Comparison of ENCODE assay signal across 8 cellular contexts in genomic region chr20:63009044-63009961, GRCh38. TPM values are rescaled to one million over a fixed set of nuclear protein-coding genes. Genes with fewer than 3 reads are reported as not detected.
A peak's percentile ranks its signal among the peaks of the same experiment; 100 is the strongest.
DNase-seq lines count a peak whose midpoint lies in the region; ATAC-seq and TF ChIP-seq lines count a peak whose summit lies in the region.

No MANE protein-coding gene starts in this region.

- H3K9me3 Mint-ChIP-seq in IgD-negative memory B cell: peaks cover 4 to 22% (median 19%) of the 10 kb centered on the region in 3 donors
- peaks cover 8% of the 10 kb centered on the region for H3K9me3 Mint-ChIP-seq in activated T-helper 17 cell treated with anti-CD3 and anti-CD28 coated beads, Interleukin-2, amount 50 U/mL, for 72 hours
- peaks cover 9% of the 10 kb centered on the region for H3K9me3 Mint-ChIP-seq in type B pancreatic cell

- H3K36me3 Mint-ChIP-seq in IgD-negative memory B cell (no peaks in the 10 kb centered on the region), type B pancreatic cell (no peaks in the 10 kb centered on the region)
- no peaks in the 10 kb centered on the region for H3K36me3 Mint-ChIP-seq in activated T-helper 17 cell treated with anti-CD3 and anti-CD28 coated beads, Interleukin-2, amount 50 U/mL, for 72 hours (ENCODE audit: low read depth)

- DNase-seq in ELF-1 (ENCODE audit: low read depth, low spot score) (peak; percentile 88), RPMI8226 (peak; percentile 91), foreskin fibroblast (peak; percentile 37 to 82), ovary (peak; percentile 57 to 87 (median 77)), type B pancreatic cell (ENCODE audit: extremely low spot score, unreplicated experiment) (peak; percentile 85)

- WGBS in ovary, 3 donors: 4 to 10% (median 5%) methylated on average over 40 to 54 of the region's 54 CpGs

- H3K27ac Mint-ChIP-seq in IgD-negative memory B cell (peak overlapping the region; percentile 73 to 96 (median 91)), type B pancreatic cell (no peak overlapping the region)
- no peak overlapping the region for H3K27ac Mint-ChIP-seq in activated T-helper 17 cell treated with anti-CD3 and anti-CD28 coated beads, Interleukin-2, amount 50 U/mL, for 72 hours

- H3K36me3 ChIP-seq in ovary: no peaks in the 10 kb centered on the region

- peaks cover 48% of the 10 kb centered on the region for H3K27me3 Mint-ChIP-seq in IgD-negative memory B cell
- H3K27me3 Mint-ChIP-seq in activated T-helper 17 cell treated with anti-CD3 and anti-CD28 coated beads, Interleukin-2, amount 50 U/mL, for 72 hours: peaks cover 25% of the 10 kb centered on the region
- H3K27me3 Mint-ChIP-seq in type B pancreatic cell: peaks cover 73% of the 10 kb centered on the region

- TF ChIP-seq EP300 in ovary (IDR thresholded peaks at IDR 0.05): no peak

- intact Hi-C loops in ovary (cut with DNase I): loop anchor here (2.0 to 10.0 kb wide), 6 partner anchors 37 to 342 kb away; no protein-coding TSS in a partner anchor

- peaks cover 0 to 6% of the 10 kb centered on the region in 2 donors for H3K9me3 ChIP-seq in ovary

- H3K27ac ChIP-seq in ovary: no peak overlapping the region

- H3K4me1 Mint-ChIP-seq in IgD-negative memory B cell (peaks cover 7 to 15% (median 10%) of the 10 kb centered on the region in 3 donors), type B pancreatic cell (ENCODE audit: unreplicated experiment) (peaks cover 3% of the 10 kb centered on the region)
- peaks cover 7% of the 10 kb centered on the region for H3K4me1 Mint-ChIP-seq in activated T-helper 17 cell treated with anti-CD3 and anti-CD28 coated beads, Interleukin-2, amount 50 U/mL, for 72 hours

- peak overlapping the region in 3 of 4 donors; percentile 76 to 97 (median 80) for H3K4me3 Mint-ChIP-seq in IgD-negative memory B cell
- H3K4me3 Mint-ChIP-seq in activated T-helper 17 cell treated with anti-CD3 and anti-CD28 coated beads, Interleukin-2, amount 50 U/mL, for 72 hours: peak overlapping the region; percentile 82
- peak overlapping the region; percentile 60 for H3K4me3 Mint-ChIP-seq in type B pancreatic cell

- peak; percentile 46 for ATAC-seq in GM21529 (IDR thresholded peaks at IDR 0.05; ENCODE audit: unreplicated experiment)
- ATAC-seq in activated T-helper 17 cell treated with anti-CD3 and anti-CD28 coated beads, Interleukin-2, amount 50 U/mL, for 72 hours (replicated peaks): peak; percentile 71

- TF ChIP-seq CTCF in foreskin fibroblast (IDR thresholded peaks at IDR 0.05; ENCODE audit: low read depth, low read length) (peak; percentile 93), ovary (IDR thresholded peaks at IDR 0.05) (peak; percentile 86 to 93 (median 91)), type B pancreatic cell (conservative IDR thresholded peaks at IDR 0.05) (peak; percentile 95)

- no peak overlapping the region for H3K4me3 ChIP-seq in foreskin fibroblast (ENCODE audit: low read depth in 1 of 2, low read length in 2 of 2)
- H3K4me3 ChIP-seq in ovary: no peak overlapping the region

- peaks cover 1% of the 10 kb centered on the region for H3K4me1 ChIP-seq in ovary (ENCODE audit: insufficient read depth)

- peaks cover 6% of the 10 kb centered on the region for H3K27me3 ChIP-seq in ovary

- TF ChIP-seq POLR2A in ovary (IDR thresholded peaks at IDR 0.05): no peak

RNA-seq across cellular contexts. Expression of gene BHLHE23, which starts 2.5 kb away (rescaled TPM):
- polyA plus RNA-seq in IgD-negative memory B cell (not detected), ovary (not detected)
- total RNA-seq in activated T-helper 17 cell treated with anti-CD3 and anti-CD28 coated beads, Interleukin-2, amount 50 U/mL, for 72 hours: not detected
- total RNA-seq in ovary (not detected), type B pancreatic cell (ENCODE audit: low replicate concordance) (not detected in 2 replicates)

RNA-seq across cellular contexts. Expression of gene SLC17A9, which starts 56.8 kb away (rescaled TPM):
- polyA plus RNA-seq in IgD-negative memory B cell (4.1 TPM), ovary (1 to 10 TPM in 1 of 2 donors, under 1 TPM in 1; 0.68 to 2.6 TPM)
- total RNA-seq in activated T-helper 17 cell treated with anti-CD3 and anti-CD28 coated beads, Interleukin-2, amount 50 U/mL, for 72 hours: 1 to 10 TPM; 5.2 to 7.0 TPM
- total RNA-seq in ovary (1 to 10 TPM; 1.8 to 7.7 (median 4.8) TPM), type B pancreatic cell (ENCODE audit: low replicate concordance) (3.9 and 5.6 TPM in 2 replicates)

Comparison
In these comparisons a context has a peak if more than half of its experiments do, and no peak if none do; other contexts are left out.
1. H3K27ac Mint-ChIP-seq: peak in IgD-negative memory B cell (3 of 3); none in activated T-helper 17 cell treated with anti-CD3 and anti-CD28 coated beads, Interleukin-2, amount 50 U/mL, for 72 hours (single experiment) and type B pancreatic cell (single experiment).
2. Peak in every context shown above with its lines, with median percentiles within 50 percentile points of each other: DNase-seq, H3K4me3 Mint-ChIP-seq and CTCF ChIP-seq.